In the genomic region with DNA sequence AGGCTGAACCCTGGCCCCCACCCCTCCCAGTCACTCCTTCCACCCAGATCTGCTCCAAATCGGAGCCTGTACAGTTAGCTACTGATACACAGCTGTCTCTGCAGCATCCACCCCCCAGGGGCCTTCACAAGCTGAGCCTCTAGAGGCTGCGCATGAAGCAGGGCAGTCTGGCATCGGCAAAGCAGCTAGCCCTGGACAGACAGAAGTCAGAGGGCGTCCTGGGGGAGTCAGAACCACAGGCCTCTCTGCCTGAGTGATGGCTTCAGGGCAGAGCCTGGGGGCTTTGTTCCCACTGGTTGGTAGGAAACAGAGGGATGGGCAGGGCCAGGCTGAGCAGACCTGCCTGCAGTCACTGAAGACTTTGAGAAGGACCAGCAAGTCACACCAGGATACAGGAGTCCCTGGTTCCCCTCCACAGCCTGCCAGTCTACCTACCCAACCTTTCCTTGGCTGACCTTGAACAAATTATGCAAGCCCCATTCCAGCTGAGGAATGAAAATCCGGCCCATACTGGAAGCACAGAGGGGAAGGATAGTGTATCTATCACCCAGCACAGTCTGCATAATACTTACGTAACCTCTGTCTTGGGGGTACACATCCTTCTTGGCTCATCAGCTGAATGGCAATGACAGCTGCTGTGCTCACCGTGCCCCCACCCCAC, we compare ENCODE assay signal across 14 cellular contexts. TPM values are rescaled to one million over a fixed set of nuclear protein-coding genes. Genes with fewer than 3 reads are reported as not detected.
DNase-seq lines count a peak whose midpoint lies in the region; ATAC-seq, FAIRE-seq and TF ChIP-seq lines count a peak whose summit lies in the region.
"Had no signal": no experiment of that assay in that cellular context is flagged by ENCODE, and none has a peak within 500 bp of the region (broad histone marks: within the 10 kb centered on the region; RNA-seq: fewer than 3 reads in every experiment).

No MANE protein-coding gene starts in this region.

- H3K9me3 Mint-ChIP-seq in astrocyte (ENCODE audit: unreplicated experiment): no peaks in the 10 kb centered on the region
- H3K9me3 Mint-ChIP-seq: activated CD8-positive, alpha-beta T cell treated with anti-CD3 and anti-CD28 coated beads for 36 hours; activated naive CD4-positive, alpha-beta T cell treated with anti-CD3 and anti-CD28 coated beads for 36 hours; immature natural killer cell had no signal

- H3K4me3 Mint-ChIP-seq in astrocyte (ENCODE audit: unreplicated experiment): no peak overlapping the region
- H3K4me3 Mint-ChIP-seq: activated CD8-positive, alpha-beta T cell treated with anti-CD3 and anti-CD28 coated beads for 36 hours; activated naive CD4-positive, alpha-beta T cell treated with anti-CD3 and anti-CD28 coated beads for 36 hours; immature natural killer cell had no signal

- H3K4me2 ChIP-seq in astrocyte (ENCODE audit: low read length): peak overlapping the region; percentile 31

- 70% methylated on average over 7 of the region's 7 CpGs for WGBS in HUES64

- ATAC-seq in GM21717 (IDR thresholded peaks at IDR 0.05; ENCODE audit: unreplicated experiment): no peak
- no peak for ATAC-seq in HG03095 (IDR thresholded peaks at IDR 0.05; ENCODE audit: unreplicated experiment)
- ATAC-seq: activated CD8-positive, alpha-beta T cell treated with anti-CD3 and anti-CD28 coated beads for 36 hours had no signal

- peak overlapping the region; percentile 17; the same call in 1 of the 2 replicates for H3K27ac ChIP-seq in HUES64 (ENCODE audit: low read depth, low read length)
- no peak overlapping the region for H3K27ac ChIP-seq in astrocyte (ENCODE audit: low read depth, low read length)
- H3K27ac ChIP-seq in iPS-20b (ENCODE audit: low read length): no peak overlapping the region
- H3K27ac ChIP-seq in skeletal muscle tissue (ENCODE audit: low read depth, low read length): peak overlapping the region; percentile 84

- H3K4me1 Mint-ChIP-seq in astrocyte (ENCODE audit: low read depth, unreplicated experiment): peaks cover 51% of the 10 kb centered on the region

- H3K36me3 Mint-ChIP-seq in astrocyte (ENCODE audit: low read depth, unreplicated experiment): peaks cover 7% of the 10 kb centered on the region

- no peaks in the 10 kb centered on the region for H3K27me3 ChIP-seq in HUES64 (ENCODE audit: insufficient read depth, low read length)
- H3K27me3 ChIP-seq in astrocyte (ENCODE audit: insufficient read depth, low read length): no peaks in the 10 kb centered on the region
- no peaks in the 10 kb centered on the region for H3K27me3 ChIP-seq in iPS-20b (ENCODE audit: insufficient read depth, low read length)
- no peaks in the 10 kb centered on the region for H3K27me3 ChIP-seq in skeletal muscle tissue (ENCODE audit: control insufficient read depth in 3 of 3, insufficient read depth in 3 of 3, low read length in 3 of 3)

- H3K27ac Mint-ChIP-seq in astrocyte (ENCODE audit: unreplicated experiment): no peak overlapping the region
- H3K27ac Mint-ChIP-seq: activated CD8-positive, alpha-beta T cell treated with anti-CD3 and anti-CD28 coated beads for 36 hours; activated naive CD4-positive, alpha-beta T cell treated with anti-CD3 and anti-CD28 coated beads for 36 hours had no signal

- H3K36me3 ChIP-seq in HUES64 (ENCODE audit: insufficient read depth, low read length) (peaks cover 18% of the 10 kb centered on the region), astrocyte (ENCODE audit: insufficient read depth, low read length) (peaks cover 6% of the 10 kb centered on the region), iPS-20b (ENCODE audit: insufficient read depth, low read depth, low read length) (peaks cover 15% of the 10 kb centered on the region), skeletal muscle tissue (ENCODE audit: control insufficient read depth in 3 of 3, insufficient read depth in 3 of 3, low read length in 3 of 3) (peaks cover under 1 to 8% (median 7%) of the 10 kb centered on the region in 3 donors)

- H2AFZ ChIP-seq in astrocyte (ENCODE audit: low read depth, low read length): no peak overlapping the region

- DNase-seq in astrocyte (ENCODE audit: low read depth) (no peak), foreskin fibroblast (no peak), AML-193 (lab: John Stamatoyannopoulos, UW) (no peak)
- DNase-seq: activated CD8-positive, alpha-beta T cell treated with anti-CD3 and anti-CD28 coated beads for 36 hours; activated naive CD4-positive, alpha-beta T cell treated with anti-CD3 and anti-CD28 coated beads for 36 hours; immature natural killer cell; NCI-H2227 treated with DMSO at 0.1 percent for 48 hours; substantia nigra had no signal

- H3K4me3 ChIP-seq in HUES64 (ENCODE audit: low read length) (no peak overlapping the region), astrocyte (ENCODE audit: insufficient read depth, low read depth, low read length) (no peak overlapping the region), iPS-20b (ENCODE audit: low read length) (no peak overlapping the region), skeletal muscle tissue (ENCODE audit: low read length in 3 of 3) (peak overlapping the region; percentile 4 to 46 (median 33)), foreskin fibroblast (ENCODE audit: low read depth in 1 of 2, low read length in 2 of 2) (no peak overlapping the region)

- FAIRE-seq in astrocyte (lab: Jason Lieb, UNC): no peak
- FAIRE-seq: TTC549 had no signal

- H3K9me3 ChIP-seq in HUES64 (ENCODE audit: insufficient read depth, low read depth, low read length): no peaks in the 10 kb centered on the region
- no peaks in the 10 kb centered on the region for H3K9me3 ChIP-seq in astrocyte (ENCODE audit: insufficient read depth, low read depth, low read length)
- no peaks in the 10 kb centered on the region for H3K9me3 ChIP-seq in iPS-20b (ENCODE audit: insufficient read depth, low read depth, low read length)
- no peaks in the 10 kb centered on the region for H3K9me3 ChIP-seq in skeletal muscle tissue (ENCODE audit: control insufficient read depth in 3 of 3, low read length in 3 of 3)

- H3K4me1 ChIP-seq in HUES64 (ENCODE audit: insufficient read depth, low read length) (peaks cover 28% of the 10 kb centered on the region), astrocyte (ENCODE audit: insufficient read depth, low read length) (peaks cover 26% of the 10 kb centered on the region), iPS-20b (ENCODE audit: insufficient read depth, low read length) (peaks cover 27% of the 10 kb centered on the region; the same call in 1 of the 2 replicates), skeletal muscle tissue (ENCODE audit: control insufficient read depth in 3 of 3, insufficient read depth in 3 of 3, low read length in 3 of 3) (peaks cover 79 to 90% (median 83%) of the 10 kb centered on the region in 3 donors)

- TF ChIP-seq CTCF in astrocyte (IDR thresholded peaks at IDR 0.05; ENCODE audit: insufficient read depth, low read depth, low read length) (no peak), foreskin fibroblast (IDR thresholded peaks at IDR 0.05; ENCODE audit: low read depth, low read length) (no peak)

- H4K20me1 ChIP-seq in astrocyte (ENCODE audit: insufficient read depth, low read length): peaks cover 98% of the 10 kb centered on the region

- H3K9ac ChIP-seq in HUES64 (ENCODE audit: low read depth, low read length) (peak overlapping the region; percentile 23; the same call in 1 of the 2 replicates), astrocyte (ENCODE audit: low read length) (no peak overlapping the region), iPS-20b (ENCODE audit: low read depth, low read length) (0 out of 2 replicates have a peak overlapping the region, but pooled peaks have one; percentile 22), skeletal muscle tissue (ENCODE audit: low read depth in 1 of 3, low read length in 3 of 3) (peak overlapping the region; percentile 37 to 86 (median 62))

- peaks cover 100% of the 10 kb centered on the region for H3K79me2 ChIP-seq in astrocyte (ENCODE audit: insufficient read depth, low read length)

- no peaks in the 10 kb centered on the region for H3K27me3 Mint-ChIP-seq in astrocyte (ENCODE audit: low read depth, unreplicated experiment)
- H3K27me3 Mint-ChIP-seq: activated CD8-positive, alpha-beta T cell treated with anti-CD3 and anti-CD28 coated beads for 36 hours had no signal

RNA-seq across cellular contexts. Expression of a gene that starts 8.7 kb away (rescaled TPM):
- polyA plus RNA-seq in HUES64 (2013, experiment 1 of 2): 171 TPM
- 190 TPM for polyA plus RNA-seq in HUES64 (2013, experiment 2 of 2)
- 354 and 364 TPM in 2 replicates for total RNA-seq in astrocyte
- total RNA-seq in skeletal muscle tissue: 257 TPM

RNA-seq across cellular contexts. Expression of a gene that starts 27.6 kb away (rescaled TPM):
- polyA plus RNA-seq in HUES64 (2013, experiment 1 of 2): 39.1 TPM
- 47.7 TPM for polyA plus RNA-seq in HUES64 (2013, experiment 2 of 2)
- total RNA-seq in astrocyte (88.8 and 91.1 TPM in 2 replicates), skeletal muscle tissue (43.3 TPM)

Comparison
In these comparisons a context has a peak if more than half of its experiments do, and no peak if none do; other contexts are left out.
1. H3K27ac ChIP-seq: peak in HUES64 (single experiment) and skeletal muscle tissue (single experiment); none in astrocyte (single experiment) and iPS-20b (single experiment).
2. H3K4me3 ChIP-seq: peak in skeletal muscle tissue (3 of 3); none in HUES64 (single experiment), astrocyte (single experiment), iPS-20b (single experiment) and foreskin fibroblast (0 of 2).